Comparison of ENCODE assay signal across 15 cellular contexts in genomic region chrX:122622800-122623199, GRCh38.
DNase-seq lines count a peak whose midpoint lies in the region; ATAC-seq, FAIRE-seq and TF ChIP-seq lines count a peak whose summit lies in the region.
"Had no signal": no experiment of that assay in that cellular context is flagged by ENCODE, and none has a peak within 500 bp of the region (broad histone marks: within the 10 kb centered on the region; RNA-seq: fewer than 3 reads in every experiment).

No MANE protein-coding gene starts in this region.

- no peaks in the 10 kb centered on the region for H3K4me1 Mint-ChIP-seq in stimulated activated naive B cell treated with anti-CD40 and anti-IgM and Interleukin-4, amounts not matched to agents 10 μg/mL and 1 μg/mL and 100 μg/mL, for 72 hours

- no peak overlapping the region for H3K27ac Mint-ChIP-seq in stimulated activated naive B cell treated with anti-CD40 and anti-IgM and Interleukin-4, amounts not matched to agents 10 μg/mL and 1 μg/mL and 100 μg/mL, for 72 hours

- H3K9me3 Mint-ChIP-seq in stimulated activated naive B cell treated with anti-CD40 and anti-IgM and Interleukin-4, amounts not matched to agents 10 μg/mL and 1 μg/mL and 100 μg/mL, for 72 hours = peaks cover 4 to 9% of the 10 kb centered on the region in 2 donors

- no peak for FAIRE-seq in GM12891 (lab: Jason Lieb, UNC)

- no peaks in the 10 kb centered on the region for H3K27me3 Mint-ChIP-seq in stimulated activated naive B cell treated with anti-CD40 and anti-IgM and Interleukin-4, amounts not matched to agents 10 μg/mL and 1 μg/mL and 100 μg/mL, for 72 hours

- DNase-seq in Ammon's horn (ENCODE audit: low spot score) (peak; percentile 1), EH (ENCODE audit: low read depth) (peak; percentile 5), NCI-H748 treated with DMSO at 0.1 percent for 48 hours (lab: John Stamatoyannopoulos, UW) (peak; percentile 67), foreskin melanocyte (peak; percentile 25), HCEC 1CT (no peak), NCI-H510A (lab: John Stamatoyannopoulos, UW) (no peak), GM12891 (ENCODE audit: insufficient read length, low spot score) (no peak)
- DNase-seq in stimulated activated naive B cell treated with anti-CD40 and anti-IgM and Interleukin-4, amounts not matched to agents 10 μg/mL and 1 μg/mL and 100 μg/mL, for 72 hours = no peak
- DNase-seq: DMS79, NCI-H1417 treated with DMSO at 0.1 percent for 48 hours, NCI-H2171 treated with DMSO at 0.1 percent for 48 hours, NCI-H446 treated with DMSO at 0.1 percent for 48 hours, OCI-M1, RPMI8226, SIG-M5 had no signal

- no peaks in the 10 kb centered on the region for H3K36me3 Mint-ChIP-seq in stimulated activated naive B cell treated with anti-CD40 and anti-IgM and Interleukin-4, amounts not matched to agents 10 μg/mL and 1 μg/mL and 100 μg/mL, for 72 hours

- no peak for TF ChIP-seq POLR2A in GM12891 (IDR thresholded peaks at IDR 0.05; ENCODE audit: low read depth, low read length)

- no peak overlapping the region for H3K4me3 Mint-ChIP-seq in stimulated activated naive B cell treated with anti-CD40 and anti-IgM and Interleukin-4, amounts not matched to agents 10 μg/mL and 1 μg/mL and 100 μg/mL, for 72 hours

- ATAC-seq in stimulated activated naive B cell treated with anti-CD40 and anti-IgM and Interleukin-4, amounts not matched to agents 10 μg/mL and 1 μg/mL and 100 μg/mL, for 72 hours (replicated peaks) = no peak

TF ChIP-seq in GM12891, 5 proteins besides CTCF, POLR2A, EP300 and RAD21:
- TF ChIP-seq TAF1 (IDR thresholded peaks at IDR 0.05; ENCODE audit: low read depth, low read length) (no peak), POU2F2 (IDR thresholded peaks at IDR 0.05; ENCODE audit: low read depth, low read length) (no peak), PAX5 (IDR thresholded peaks at IDR 0.05; ENCODE audit: insufficient read depth, low read length, severe bottlenecking) (no peak), POLR2AphosphoS5 (IDR thresholded peaks at IDR 0.05; ENCODE audit: low read depth, low read length) (no peak), SPI1 (IDR thresholded peaks at IDR 0.05; ENCODE audit: low read depth, low read length) (no peak)

Comparison
In these comparisons a context has a peak if more than half of its experiments do, and no peak if none do; other contexts are left out.
1. DNase-seq: peak in Ammon's horn (single experiment), EH (single experiment), NCI-H748 treated with DMSO at 0.1 percent for 48 hours (single experiment) and foreskin melanocyte (single experiment); none in HCEC 1CT (single experiment), stimulated activated naive B cell treated with anti-CD40 and anti-IgM and Interleukin-4, amounts not matched to agents 10 μg/mL and 1 μg/mL and 100 μg/mL, for 72 hours (single experiment), NCI-H510A (single experiment) and GM12891 (single experiment).